Comparison of ENCODE assay signal across 16 cellular contexts in the genomic region with DNA sequence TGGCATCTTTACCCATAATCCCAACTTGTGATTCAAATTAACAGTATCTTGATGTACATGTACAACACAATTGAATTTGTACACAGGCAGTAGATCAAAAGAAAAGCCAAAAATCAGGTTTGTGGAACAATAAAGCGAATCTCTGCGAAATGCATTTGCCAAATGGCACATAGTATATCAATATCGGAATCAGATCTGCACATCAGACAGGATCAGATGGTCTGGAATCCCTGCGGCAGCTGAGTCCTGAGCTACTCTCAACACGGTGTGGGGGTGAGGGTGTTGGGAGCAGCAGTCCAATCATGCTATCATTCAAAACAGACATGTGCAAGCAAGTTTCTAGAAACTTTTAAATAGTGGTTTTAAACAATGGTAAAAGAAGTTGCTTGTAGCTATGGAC.
DNase-seq lines count a peak whose midpoint lies in the region; ATAC-seq, FAIRE-seq and TF ChIP-seq lines count a peak whose summit lies in the region.
"Had no signal": no experiment of that assay in that cellular context is flagged by ENCODE, and none has a peak within 500 bp of the region (broad histone marks: within the 10 kb centered on the region; RNA-seq: fewer than 3 reads in every experiment).

No MANE protein-coding gene starts in this region.

- H3K27me3 ChIP-seq in astrocyte (ENCODE audit: insufficient read depth, low read length) (no peaks in the 10 kb centered on the region), mesenchymal stem cell (ENCODE audit: control insufficient read depth in 1 of 2, insufficient read depth in 1 of 2, low read length in 2 of 2) (no peaks in the 10 kb centered on the region)

- H2BK5ac ChIP-seq in mesenchymal stem cell (ENCODE audit: low read depth, low read length, poor library complexity, severe bottlenecking): no peak overlapping the region

- no peaks in the 10 kb centered on the region for H4K20me1 ChIP-seq in astrocyte (ENCODE audit: insufficient read depth, low read length)

- H3K4me1 ChIP-seq in astrocyte (ENCODE audit: insufficient read depth, low read length) (peaks cover 17% of the 10 kb centered on the region), mesenchymal stem cell (ENCODE audit: control insufficient read depth, insufficient read depth, low read depth, low read length) (peaks cover 5% of the 10 kb centered on the region), mucosa of descending colon (ENCODE audit: low read depth) (no peaks in the 10 kb centered on the region)

- H2BK15ac ChIP-seq in mesenchymal stem cell (ENCODE audit: low read depth, poor library complexity, severe bottlenecking): peak overlapping the region; percentile 82

- FAIRE-seq in GM12892 (lab: Jason Lieb, UNC) (peak; percentile 86), astrocyte (lab: Jason Lieb, UNC) (no peak)
- FAIRE-seq: D721Med had no signal

- H2BK120ac ChIP-seq in mesenchymal stem cell (ENCODE audit: low read depth, low read length): no peak overlapping the region

- no peaks in the 10 kb centered on the region for H3K79me2 ChIP-seq in astrocyte (ENCODE audit: insufficient read depth, low read length)

- H3K27ac Mint-ChIP-seq in astrocyte (ENCODE audit: unreplicated experiment): peak overlapping the region; percentile 75
- H3K27ac Mint-ChIP-seq: B cell; CD4-positive, alpha-beta T cell; H9 had no signal

- H3K9me3 Mint-ChIP-seq in astrocyte (ENCODE audit: unreplicated experiment): peaks cover 1% of the 10 kb centered on the region
- H3K9me3 Mint-ChIP-seq: CD4-positive, alpha-beta T cell; H9 had no signal

- no peaks in the 10 kb centered on the region for H3K27me3 Mint-ChIP-seq in astrocyte (ENCODE audit: low read depth, unreplicated experiment)
- H3K27me3 Mint-ChIP-seq: CD4-positive, alpha-beta T cell had no signal

- ATAC-seq in HG03432 (IDR thresholded peaks at IDR 0.05; ENCODE audit: unreplicated experiment) (peak; percentile 13), mucosa of descending colon (no peak)

- H3K36me3 Mint-ChIP-seq in astrocyte (ENCODE audit: low read depth, unreplicated experiment): peaks cover 8% of the 10 kb centered on the region

- peaks cover 7% of the 10 kb centered on the region for H3K79me1 ChIP-seq in mesenchymal stem cell (replicated peaks; ENCODE audit: low read length, poor library complexity, severe bottlenecking)

- peak overlapping the region; percentile 83 for H4K8ac ChIP-seq in mesenchymal stem cell (ENCODE audit: low read length)

- H3K4me3 Mint-ChIP-seq in astrocyte (ENCODE audit: unreplicated experiment): no peak overlapping the region
- H3K4me3 Mint-ChIP-seq: B cell; CD4-positive, alpha-beta T cell; H9 had no signal

- no peaks in the 10 kb centered on the region for H3K36me3 ChIP-seq in astrocyte (ENCODE audit: insufficient read depth, low read length)
- peaks cover 0 to 20% of the 10 kb centered on the region in 2 experiments for H3K36me3 ChIP-seq in mesenchymal stem cell (ENCODE audit: control insufficient read depth in 1 of 2, insufficient read depth in 2 of 2, low read depth in 1 of 2, low read length in 2 of 2)
- H3K36me3 ChIP-seq in mucosa of descending colon (ENCODE audit: low read depth): no peaks in the 10 kb centered on the region

- no peak overlapping the region for H3K4me3 ChIP-seq in astrocyte (ENCODE audit: insufficient read depth, low read depth, low read length)
- no peak overlapping the region for H3K4me3 ChIP-seq in mesenchymal stem cell (ENCODE audit: insufficient read depth in 1 of 2, low read depth in 1 of 2, low read length in 2 of 2)
- H3K4me3 ChIP-seq in mucosa of descending colon: no peak overlapping the region
- H3K4me3 ChIP-seq: SK-N-MC had no signal

- DNase-seq in GM12892 (ENCODE audit: insufficient read length): no peak
- no peak for DNase-seq in astrocyte (ENCODE audit: low read depth)
- no peak for DNase-seq in mesenchymal stem cell
- DNase-seq in mucosa of descending colon: no peak
- no peak for DNase-seq in COLO668 (lab: John Stamatoyannopoulos, UW; ENCODE audit: unreplicated experiment)
- DNase-seq in NCI-H226: no peak
- DNase-seq: CD4-positive, alpha-beta T cell; H9; NCI-H1436 treated with DMSO at 0.1 percent for 48 hours; NCI-H2081; NCI-H524 treated with DMSO at 0.1 percent for 48 hours; OCI-M1 had no signal

- peak overlapping the region; percentile 56 to 96 for H3K4ac ChIP-seq in mesenchymal stem cell (ENCODE audit: low read depth in 1 of 2, low read length in 2 of 2)

- no peak for TF ChIP-seq CTCF in astrocyte (IDR thresholded peaks at IDR 0.05; ENCODE audit: insufficient read depth, low read depth, low read length)
- TF ChIP-seq CTCF in mucosa of descending colon (IDR thresholded peaks at IDR 0.05): no peak

- WGBS in mesenchymal stem cell: 98% methylated on average over 5 of the region's 5 CpGs

- H2AFZ ChIP-seq in astrocyte (ENCODE audit: low read depth, low read length) (peak overlapping the region; percentile 3), mesenchymal stem cell (ENCODE audit: low read depth, low read length) (no peak overlapping the region)

- H3K18ac ChIP-seq in mesenchymal stem cell (ENCODE audit: low read depth in 1 of 2, low read length in 2 of 2): peak overlapping the region; percentile 87 to 94

- H3K9me3 ChIP-seq in astrocyte (ENCODE audit: insufficient read depth, low read depth, low read length) (no peaks in the 10 kb centered on the region), mesenchymal stem cell (ENCODE audit: control insufficient read depth, low read length) (no peaks in the 10 kb centered on the region), mucosa of descending colon (no peaks in the 10 kb centered on the region)

- H4K91ac ChIP-seq in mesenchymal stem cell (ENCODE audit: low read length): peak overlapping the region; percentile 87

- intact Hi-C loops in mucosa of descending colon (cut with DNase I, micrococcal nuclease): no loop called here

- H3K27ac ChIP-seq in astrocyte (ENCODE audit: low read depth, low read length) (peak overlapping the region; percentile 83), mesenchymal stem cell (ENCODE audit: low read length, poor library complexity, severe bottlenecking) (no peak overlapping the region)
- H3K27ac ChIP-seq: SK-N-MC had no signal

- no peak overlapping the region for H3K23ac ChIP-seq in mesenchymal stem cell (ENCODE audit: low read length in 2 of 2)

- H3K14ac ChIP-seq in mesenchymal stem cell (ENCODE audit: low read length in 2 of 2): no peak overlapping the region

- no peak overlapping the region for H2AK5ac ChIP-seq in mesenchymal stem cell (ENCODE audit: low read length, severe bottlenecking)

- H2BK12ac ChIP-seq in mesenchymal stem cell (ENCODE audit: low read length in 2 of 2): peak overlapping the region; percentile 20 to 93

- TF ChIP-seq POLR2A in GM12892 (IDR thresholded peaks at IDR 0.05; ENCODE audit: low read depth, low read length): no peak

- H3K4me1 Mint-ChIP-seq in astrocyte (ENCODE audit: low read depth, unreplicated experiment): peaks cover 9% of the 10 kb centered on the region
- H3K4me1 Mint-ChIP-seq: B cell had no signal

- H3K4me2 ChIP-seq in astrocyte (ENCODE audit: low read length) (peak overlapping the region; percentile 43), mesenchymal stem cell (ENCODE audit: low read length, poor library complexity, severe bottlenecking) (no peak overlapping the region)

- H3K9ac ChIP-seq in astrocyte (ENCODE audit: low read length): peak overlapping the region; percentile 53
- H3K9ac ChIP-seq in mesenchymal stem cell (ENCODE audit: low read length): no peak overlapping the region
